8 cellular contexts compared by ENCODE assay signal in the genomic region with DNA sequence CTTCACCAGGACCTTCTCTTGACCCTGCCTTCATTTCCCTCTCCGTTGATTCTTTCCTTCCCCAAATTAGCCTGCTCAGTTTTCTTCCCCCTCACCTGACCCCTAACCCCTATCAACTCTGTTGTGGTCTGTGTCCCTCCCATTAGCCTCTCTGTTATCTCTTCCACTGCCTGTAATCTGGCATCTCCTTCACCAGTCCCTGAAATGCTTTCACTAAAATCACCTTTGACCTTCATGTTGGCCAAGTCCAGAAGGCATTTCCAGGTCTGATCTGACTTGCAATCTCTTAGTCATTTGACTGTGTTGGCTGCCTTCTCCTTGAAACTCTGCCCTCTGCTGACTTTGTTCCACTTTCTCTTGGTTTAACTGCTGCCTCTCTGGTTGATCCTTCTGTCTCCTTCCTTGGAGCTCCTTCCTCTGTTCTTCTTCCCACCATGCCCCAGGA. TPM values are rescaled to one million over a fixed set of nuclear protein-coding genes. Genes with fewer than 3 reads are reported as not detected.
A peak's percentile ranks its signal among the peaks of the same experiment; 100 is the strongest.
DNase-seq lines count a peak whose midpoint lies in the region; ATAC-seq and TF ChIP-seq lines count a peak whose summit lies in the region.

No MANE protein-coding gene starts in this region.

- H3K27me3 ChIP-seq in Peyer's patch, result no peaks in the 10 kb centered on the region
- H3K27me3 ChIP-seq in colonic mucosa, result no peaks in the 10 kb centered on the region
- no peaks in the 10 kb centered on the region for H3K27me3 ChIP-seq in aorta (ENCODE audit: control insufficient read depth in 1 of 2, insufficient read depth in 2 of 2, low read length in 1 of 2)

- no peak for TF ChIP-seq POLR2A in Peyer's patch (IDR thresholded peaks at IDR 0.05)

- H3K9me3 ChIP-seq in Peyer's patch (no peaks in the 10 kb centered on the region), colonic mucosa (no peaks in the 10 kb centered on the region), aorta (ENCODE audit: control insufficient read depth, low read length) (no peaks in the 10 kb centered on the region)

- no peak overlapping the region; the same call in 1 of the 2 replicates for H3K4me3 ChIP-seq in AG09309 (ENCODE audit: control insufficient read depth, low read depth, low read length)
- H3K4me3 ChIP-seq in Peyer's patch, result peak overlapping the region in 3 of 4 donors; percentile 44 to 59 (median 52)
- H3K4me3 ChIP-seq in colonic mucosa, result peak overlapping the region; percentile 26
- H3K4me3 ChIP-seq in aorta (ENCODE audit: low read length in 2 of 2), result no peak overlapping the region

- H3K4me3 Mint-ChIP-seq in memory B cell, result peak overlapping the region; percentile 83

- H3K36me3 Mint-ChIP-seq in memory B cell, result peaks cover 7% of the 10 kb centered on the region

- 42 to 47% methylated on average over 1 of the region's 1 CpG for WGBS in aorta, 2 donors

- no peaks in the 10 kb centered on the region for H3K9me3 Mint-ChIP-seq in memory B cell

- peaks cover 5 to 38% (median 10%) of the 10 kb centered on the region in 4 donors for H3K4me1 ChIP-seq in Peyer's patch
- peaks cover 8% of the 10 kb centered on the region for H3K4me1 ChIP-seq in colonic mucosa
- H3K4me1 ChIP-seq in aorta (ENCODE audit: control insufficient read depth in 1 of 2, insufficient read depth in 2 of 2, low read length in 2 of 2), result no peaks in the 10 kb centered on the region

- H3K27me3 Mint-ChIP-seq in memory B cell, result peaks cover 10% of the 10 kb centered on the region

- H3K36me3 ChIP-seq in Peyer's patch (peaks cover 0 to 8% (median 0%) of the 10 kb centered on the region in 3 donors), colonic mucosa (no peaks in the 10 kb centered on the region), aorta (ENCODE audit: control insufficient read depth in 1 of 2, insufficient read depth in 2 of 2, low read length in 1 of 2) (peaks cover 0 to under 1% of the 10 kb centered on the region in 2 donors)

- DNase-seq in AG09309 (ENCODE audit: low read depth), result no peak
- peak in 1 of 3 donors; percentile 78 for DNase-seq in Peyer's patch
- peak; percentile 72 for DNase-seq in colonic mucosa
- DNase-seq in memory B cell (ENCODE audit: low spot score in 2 of 2), result no peak
- DNase-seq in aorta, result no peak
- DNase-seq in NCI-H526 treated with DMSO at 0.1 percent for 48 hours (lab: John Stamatoyannopoulos, UW), result no peak

- H3K27ac ChIP-seq in Peyer's patch (peak overlapping the region; percentile 64 to 89 (median 79)), colonic mucosa (peak overlapping the region; percentile 72), aorta (ENCODE audit: low read depth in 1 of 2, low read length in 2 of 2) (peak overlapping the region in 1 of 2 donors; percentile 8)

- TF ChIP-seq CTCF in AG09309 (IDR thresholded peaks at IDR 0.05; ENCODE audit: control insufficient read depth, insufficient read depth, low read depth, low read length, missing control alignments) (peak; percentile 50), GM12874 (IDR thresholded peaks at IDR 0.05; ENCODE audit: insufficient read depth, low read depth, low read length) (peak; percentile 27; the same call in 1 of the 2 replicates), Peyer's patch (IDR thresholded peaks at IDR 0.05) (peak in 3 of 6 experiments; percentile 35 to 58 (median 40)), colonic mucosa (IDR thresholded peaks at IDR 0.05) (peak; percentile 20)

- H3K4me1 Mint-ChIP-seq in memory B cell, result peaks cover 18% of the 10 kb centered on the region

- H3K27ac Mint-ChIP-seq in memory B cell, result no peak overlapping the region

- peak overlapping the region in 1 of 2 donors; percentile 26 for H3K9ac ChIP-seq in colonic mucosa (ENCODE audit: low read depth in 2 of 2, low read length in 2 of 2)

- ATAC-seq in memory B cell (ENCODE audit: low read depth), result peak; percentile 61
- peak; percentile 75 for ATAC-seq in aorta (ENCODE audit: low FRiP score)
- ATAC-seq in HG02571 (IDR thresholded peaks at IDR 0.05; ENCODE audit: unreplicated experiment), result no peak

- intact Hi-C loops in colonic mucosa (cut with DNase I), result no loop called here
- intact Hi-C loops in aorta (cut with DNase I), result no loop called here

RNA-seq across cellular contexts. Expression of a gene that starts 28.2 kb away (rescaled TPM):
- total RNA-seq in Peyer's patch (10 to 100 TPM; 18.6 to 56.9 (median 31.8) TPM), colonic mucosa (1 to 10 TPM; 4.2 to 6.6 TPM), aorta (100 to 1,000 TPM; 122 to 176 TPM)
- polyA plus RNA-seq in aorta, result 10 to 100 TPM; 28.8 to 54.9 TPM

RNA-seq across cellular contexts. Expression of a gene that starts 32.6 kb away (rescaled TPM):
- total RNA-seq in Peyer's patch (under 1 TPM in 1 of 4 donors, not detected in 3; 0.85 TPM), colonic mucosa (under 1 TPM in 1 of 2 donors, not detected in 1; 0.27 TPM), aorta (under 1 TPM in 1 of 2 donors, not detected in 1; 0.26 TPM)
- polyA plus RNA-seq in aorta, result 10 to 100 TPM in 1 of 2 donors, under 1 TPM in 1; 0.08 to 10.3 TPM

RNA-seq across cellular contexts. Expression of a gene that starts 51.7 kb away (rescaled TPM):
- 100 to 1,000 TPM in 2 of 4 donors, 10 to 100 TPM in 2; 56.1 to 140 (median 100) TPM for total RNA-seq in Peyer's patch
- 10 to 100 TPM; 31.7 to 38.2 TPM for total RNA-seq in colonic mucosa
- total RNA-seq in aorta, result 10 to 100 TPM; 16.5 to 18.2 TPM
- 1 to 10 TPM; 3.6 to 6.6 TPM for polyA plus RNA-seq in aorta

Comparison
In these comparisons a context has a peak if more than half of its experiments do, and no peak if none do; other contexts are left out.
1. H3K4me3 ChIP-seq: peak in Peyer's patch (3 of 4) and colonic mucosa (single experiment); none in AG09309 (single experiment) and aorta (0 of 2).